Comparison of ENCODE assay signal across 1 cellular context in the genomic region with DNA sequence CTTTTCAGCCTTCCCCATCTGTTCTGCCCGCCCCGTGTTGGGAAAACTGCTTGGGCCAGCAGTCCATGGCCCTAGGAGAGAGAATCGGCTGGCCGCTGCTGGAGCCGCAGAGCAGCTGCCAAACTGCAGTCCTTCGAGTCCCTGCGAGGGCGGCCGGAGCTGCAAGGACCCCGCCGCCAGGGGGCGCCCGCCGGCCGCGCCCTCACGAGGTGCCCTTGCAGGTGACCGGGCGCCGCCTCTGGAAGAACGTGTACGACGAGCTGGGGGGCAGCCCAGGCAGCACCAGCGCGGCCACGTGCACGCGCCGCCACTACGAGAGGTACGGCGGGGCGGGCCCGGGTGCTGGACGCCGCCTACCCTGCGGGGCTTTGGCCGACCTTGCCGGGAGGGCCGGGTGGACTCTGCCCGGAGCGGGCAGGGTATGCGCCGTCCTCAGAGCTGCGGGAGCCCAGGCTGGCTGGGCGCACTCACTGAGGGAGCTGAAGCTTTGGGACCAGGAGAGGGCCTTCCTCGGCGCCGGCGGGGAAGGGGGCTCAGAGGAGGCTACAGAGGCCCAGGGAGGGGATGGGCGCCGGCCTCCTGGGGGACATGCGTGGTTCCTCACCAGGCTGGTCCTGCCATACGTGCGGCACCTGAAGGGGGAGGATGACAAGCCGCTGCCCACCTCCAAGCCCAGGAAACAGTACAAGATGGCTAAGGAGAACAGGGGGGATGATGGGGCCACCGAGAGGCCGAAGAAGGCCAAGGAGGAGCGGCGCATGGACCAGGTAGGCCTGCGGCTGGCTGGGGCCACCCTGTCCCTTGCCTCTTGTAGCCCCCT.
TF ChIP-seq lines count a peak whose summit lies in the region.

No MANE protein-coding gene starts in this region.

TF ChIP-seq in HepG2, 621 proteins besides CTCF, POLR2A, EP300 and RAD21 (continued from another document and continues in another):
- TF ChIP-seq, protein P1, sequence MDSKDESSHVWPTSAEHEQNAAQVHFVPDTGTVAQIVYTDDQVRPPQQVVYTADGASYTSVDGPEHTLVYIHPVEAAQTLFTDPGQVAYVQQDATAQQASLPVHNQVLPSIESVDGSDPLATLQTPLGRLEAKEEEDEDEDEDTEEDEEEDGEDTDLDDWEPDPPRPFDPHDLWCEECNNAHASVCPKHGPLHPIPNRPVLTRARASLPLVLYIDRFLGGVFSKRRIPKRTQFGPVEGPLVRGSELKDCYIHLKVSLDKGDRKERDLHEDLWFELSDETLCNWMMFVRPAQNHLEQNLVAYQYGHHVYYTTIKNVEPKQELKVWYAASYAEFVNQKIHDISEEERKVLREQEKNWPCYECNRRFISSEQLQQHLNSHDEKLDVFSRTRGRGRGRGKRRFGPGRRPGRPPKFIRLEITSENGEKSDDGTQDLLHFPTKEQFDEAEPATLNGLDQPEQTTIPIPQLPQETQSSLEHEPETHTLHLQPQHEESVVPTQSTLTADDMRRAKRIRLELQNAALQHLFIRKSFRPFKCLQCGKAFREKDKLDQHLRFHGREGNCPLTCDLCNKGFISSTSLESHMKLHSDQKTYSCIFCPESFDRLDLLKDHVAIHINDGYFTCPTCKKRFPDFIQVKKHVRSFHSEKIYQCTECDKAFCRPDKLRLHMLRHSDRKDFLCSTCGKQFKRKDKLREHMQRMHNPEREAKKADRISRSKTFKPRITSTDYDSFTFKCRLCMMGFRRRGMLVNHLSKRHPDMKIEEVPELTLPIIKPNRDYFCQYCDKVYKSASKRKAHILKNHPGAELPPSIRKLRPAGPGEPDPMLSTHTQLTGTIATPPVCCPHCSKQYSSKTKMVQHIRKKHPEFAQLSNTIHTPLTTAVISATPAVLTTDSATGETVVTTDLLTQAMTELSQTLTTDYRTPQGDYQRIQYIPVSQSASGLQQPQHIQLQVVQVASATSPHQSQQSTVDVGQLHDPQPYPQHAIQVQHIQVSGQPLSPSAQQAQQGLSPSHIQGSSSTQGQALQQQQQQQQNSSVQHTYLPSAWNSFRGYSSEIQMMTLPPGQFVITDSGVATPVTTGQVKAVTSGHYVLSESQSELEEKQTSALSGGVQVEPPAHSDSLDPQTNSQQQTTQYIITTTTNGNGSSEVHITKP (CRISPR knock-in tag; IDR thresholded peaks at IDR 0.05; ENCODE audit: low read depth), result no peak
- TF ChIP-seq STAG1 (CRISPR knock-in tag; IDR thresholded peaks at IDR 0.05), result peak; percentile 96
- TF ChIP-seq, protein P2, sequence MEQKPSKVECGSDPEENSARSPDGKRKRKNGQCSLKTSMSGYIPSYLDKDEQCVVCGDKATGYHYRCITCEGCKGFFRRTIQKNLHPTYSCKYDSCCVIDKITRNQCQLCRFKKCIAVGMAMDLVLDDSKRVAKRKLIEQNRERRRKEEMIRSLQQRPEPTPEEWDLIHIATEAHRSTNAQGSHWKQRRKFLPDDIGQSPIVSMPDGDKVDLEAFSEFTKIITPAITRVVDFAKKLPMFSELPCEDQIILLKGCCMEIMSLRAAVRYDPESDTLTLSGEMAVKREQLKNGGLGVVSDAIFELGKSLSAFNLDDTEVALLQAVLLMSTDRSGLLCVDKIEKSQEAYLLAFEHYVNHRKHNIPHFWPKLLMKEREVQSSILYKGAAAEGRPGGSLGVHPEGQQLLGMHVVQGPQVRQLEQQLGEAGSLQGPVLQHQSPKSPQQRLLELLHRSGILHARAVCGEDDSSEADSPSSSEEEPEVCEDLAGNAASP (CRISPR knock-in tag; IDR thresholded peaks at IDR 0.05; ENCODE audit: borderline replicate concordance), result peak; percentile 91
- TF ChIP-seq, protein P3, sequence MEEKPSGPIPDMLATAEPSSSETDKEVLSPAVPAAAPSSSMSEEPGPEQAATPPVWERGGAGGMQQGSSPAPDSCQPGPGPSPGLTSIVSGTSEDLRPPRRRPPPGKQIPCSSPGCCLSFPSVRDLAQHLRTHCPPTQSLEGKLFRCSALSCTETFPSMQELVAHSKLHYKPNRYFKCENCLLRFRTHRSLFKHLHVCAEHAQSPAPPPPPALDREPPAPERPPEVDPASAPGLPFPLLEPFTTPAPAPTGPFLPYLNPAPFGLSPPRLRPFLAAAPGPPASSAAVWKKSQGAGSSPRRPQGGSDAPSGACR (CRISPR knock-in tag; IDR thresholded peaks at IDR 0.05), result peak; percentile 74
- TF ChIP-seq WIZ (CRISPR knock-in tag; IDR thresholded peaks at IDR 0.05), result no peak
- peak; percentile 81 for TF ChIP-seq KAT8 (CRISPR knock-in tag; IDR thresholded peaks at IDR 0.05)
- TF ChIP-seq ZNF816 (CRISPR knock-in tag; IDR thresholded peaks at IDR 0.05; ENCODE audit: borderline replicate concordance), result no peak
- TF ChIP-seq HMG20B (CRISPR knock-in tag; conservative IDR thresholded peaks at IDR 0.05), result no peak
- TF ChIP-seq ATF7 (IDR thresholded peaks at IDR 0.05), result no peak
- TF ChIP-seq ATF7 (CRISPR knock-in tag; IDR thresholded peaks at IDR 0.05), result no peak; the same call in 1 of the 2 replicates
- 0 out of 2 replicates have a peak, but pooled peaks have one; percentile 46 for TF ChIP-seq SIX1 (CRISPR knock-in tag; IDR thresholded peaks at IDR 0.05; ENCODE audit: borderline replicate concordance)
- no peak for TF ChIP-seq ZNF234 (CRISPR knock-in tag; conservative IDR thresholded peaks at IDR 0.05)
- TF ChIP-seq ZSCAN30 (CRISPR knock-in tag; IDR thresholded peaks at IDR 0.05), result peak; percentile 86; the same call in 1 of the 2 replicates
- peak; percentile 78; the same call in 1 of the 2 replicates for TF ChIP-seq ZBTB1 (CRISPR knock-in tag; IDR thresholded peaks at IDR 0.05; ENCODE audit: borderline replicate concordance)
- TF ChIP-seq SMARCE1 (IDR thresholded peaks at IDR 0.05; ENCODE audit: borderline replicate concordance), result no peak
- no peak; the same call in 1 of the 2 replicates for TF ChIP-seq RFXANK (CRISPR knock-in tag; IDR thresholded peaks at IDR 0.05)
- TF ChIP-seq SIN3B (IDR thresholded peaks at IDR 0.05; ENCODE audit: low read length), result no peak; the same call in 1 of the 2 replicates
- TF ChIP-seq, protein P4, sequence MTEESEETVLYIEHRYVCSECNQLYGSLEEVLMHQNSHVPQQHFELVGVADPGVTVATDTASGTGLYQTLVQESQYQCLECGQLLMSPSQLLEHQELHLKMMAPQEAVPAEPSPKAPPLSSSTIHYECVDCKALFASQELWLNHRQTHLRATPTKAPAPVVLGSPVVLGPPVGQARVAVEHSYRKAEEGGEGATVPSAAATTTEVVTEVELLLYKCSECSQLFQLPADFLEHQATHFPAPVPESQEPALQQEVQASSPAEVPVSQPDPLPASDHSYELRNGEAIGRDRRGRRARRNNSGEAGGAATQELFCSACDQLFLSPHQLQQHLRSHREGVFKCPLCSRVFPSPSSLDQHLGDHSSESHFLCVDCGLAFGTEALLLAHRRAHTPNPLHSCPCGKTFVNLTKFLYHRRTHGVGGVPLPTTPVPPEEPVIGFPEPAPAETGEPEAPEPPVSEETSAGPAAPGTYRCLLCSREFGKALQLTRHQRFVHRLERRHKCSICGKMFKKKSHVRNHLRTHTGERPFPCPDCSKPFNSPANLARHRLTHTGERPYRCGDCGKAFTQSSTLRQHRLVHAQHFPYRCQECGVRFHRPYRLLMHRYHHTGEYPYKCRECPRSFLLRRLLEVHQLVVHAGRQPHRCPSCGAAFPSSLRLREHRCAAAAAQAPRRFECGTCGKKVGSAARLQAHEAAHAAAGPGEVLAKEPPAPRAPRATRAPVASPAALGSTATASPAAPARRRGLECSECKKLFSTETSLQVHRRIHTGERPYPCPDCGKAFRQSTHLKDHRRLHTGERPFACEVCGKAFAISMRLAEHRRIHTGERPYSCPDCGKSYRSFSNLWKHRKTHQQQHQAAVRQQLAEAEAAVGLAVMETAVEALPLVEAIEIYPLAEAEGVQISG (CRISPR knock-in tag; IDR thresholded peaks at IDR 0.05), result peak; percentile 93
- TF ChIP-seq ZFP1 (CRISPR knock-in tag; IDR thresholded peaks at IDR 0.05), result no peak
- TF ChIP-seq, protein P5, sequence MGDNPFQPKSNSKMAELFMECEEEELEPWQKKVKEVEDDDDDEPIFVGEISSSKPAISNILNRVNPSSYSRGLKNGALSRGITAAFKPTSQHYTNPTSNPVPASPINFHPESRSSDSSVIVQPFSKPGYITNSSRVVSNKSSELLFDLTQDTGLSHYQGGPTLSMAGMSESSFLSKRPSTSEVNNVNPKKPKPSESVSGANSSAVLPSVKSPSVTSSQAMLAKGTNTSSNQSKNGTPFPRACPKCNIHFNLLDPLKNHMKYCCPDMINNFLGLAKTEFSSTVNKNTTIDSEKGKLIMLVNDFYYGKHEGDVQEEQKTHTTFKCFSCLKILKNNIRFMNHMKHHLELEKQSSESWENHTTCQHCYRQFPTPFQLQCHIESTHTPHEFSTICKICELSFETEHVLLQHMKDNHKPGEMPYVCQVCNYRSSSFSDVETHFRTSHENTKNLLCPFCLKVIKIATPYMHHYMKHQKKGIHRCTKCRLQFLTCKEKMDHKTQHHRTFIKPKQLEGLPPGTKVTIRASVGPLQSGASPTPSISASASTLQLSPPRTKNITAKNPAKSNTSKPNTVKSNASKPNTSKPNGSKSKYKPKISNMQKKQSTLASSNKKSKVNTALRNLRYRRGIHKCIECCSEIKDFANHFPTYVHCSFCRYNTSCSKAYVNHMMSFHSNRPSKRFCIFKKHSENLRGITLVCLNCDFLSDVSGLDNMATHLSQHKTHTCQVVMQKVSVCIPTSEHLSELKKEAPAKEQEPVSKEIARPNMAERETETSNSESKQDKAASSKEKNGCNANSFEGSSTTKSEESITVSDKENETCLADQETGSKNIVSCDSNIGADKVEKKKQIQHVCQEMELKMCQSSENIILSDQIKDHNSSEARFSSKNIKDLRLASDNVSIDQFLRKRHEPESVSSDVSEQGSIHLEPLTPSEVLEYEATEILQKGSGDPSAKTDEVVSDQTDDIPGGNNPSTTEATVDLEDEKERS (CRISPR knock-in tag; IDR thresholded peaks at IDR 0.05), result peak; percentile 21; the same call in 1 of the 2 replicates
- TF ChIP-seq, protein P6, sequence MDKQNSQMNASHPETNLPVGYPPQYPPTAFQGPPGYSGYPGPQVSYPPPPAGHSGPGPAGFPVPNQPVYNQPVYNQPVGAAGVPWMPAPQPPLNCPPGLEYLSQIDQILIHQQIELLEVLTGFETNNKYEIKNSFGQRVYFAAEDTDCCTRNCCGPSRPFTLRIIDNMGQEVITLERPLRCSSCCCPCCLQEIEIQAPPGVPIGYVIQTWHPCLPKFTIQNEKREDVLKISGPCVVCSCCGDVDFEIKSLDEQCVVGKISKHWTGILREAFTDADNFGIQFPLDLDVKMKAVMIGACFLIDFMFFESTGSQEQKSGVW (CRISPR knock-in tag; IDR thresholded peaks at IDR 0.05; ENCODE audit: borderline replicate concordance), result no peak
- peak; percentile 89 for TF ChIP-seq ZMYM4 (CRISPR knock-in tag; IDR thresholded peaks at IDR 0.05)
- no peak for TF ChIP-seq ZNF782 (CRISPR knock-in tag; IDR thresholded peaks at IDR 0.05; ENCODE audit: borderline replicate concordance)
- no peak for TF ChIP-seq ZNF446 (CRISPR knock-in tag; IDR thresholded peaks at IDR 0.05)
- TF ChIP-seq, protein P7, sequence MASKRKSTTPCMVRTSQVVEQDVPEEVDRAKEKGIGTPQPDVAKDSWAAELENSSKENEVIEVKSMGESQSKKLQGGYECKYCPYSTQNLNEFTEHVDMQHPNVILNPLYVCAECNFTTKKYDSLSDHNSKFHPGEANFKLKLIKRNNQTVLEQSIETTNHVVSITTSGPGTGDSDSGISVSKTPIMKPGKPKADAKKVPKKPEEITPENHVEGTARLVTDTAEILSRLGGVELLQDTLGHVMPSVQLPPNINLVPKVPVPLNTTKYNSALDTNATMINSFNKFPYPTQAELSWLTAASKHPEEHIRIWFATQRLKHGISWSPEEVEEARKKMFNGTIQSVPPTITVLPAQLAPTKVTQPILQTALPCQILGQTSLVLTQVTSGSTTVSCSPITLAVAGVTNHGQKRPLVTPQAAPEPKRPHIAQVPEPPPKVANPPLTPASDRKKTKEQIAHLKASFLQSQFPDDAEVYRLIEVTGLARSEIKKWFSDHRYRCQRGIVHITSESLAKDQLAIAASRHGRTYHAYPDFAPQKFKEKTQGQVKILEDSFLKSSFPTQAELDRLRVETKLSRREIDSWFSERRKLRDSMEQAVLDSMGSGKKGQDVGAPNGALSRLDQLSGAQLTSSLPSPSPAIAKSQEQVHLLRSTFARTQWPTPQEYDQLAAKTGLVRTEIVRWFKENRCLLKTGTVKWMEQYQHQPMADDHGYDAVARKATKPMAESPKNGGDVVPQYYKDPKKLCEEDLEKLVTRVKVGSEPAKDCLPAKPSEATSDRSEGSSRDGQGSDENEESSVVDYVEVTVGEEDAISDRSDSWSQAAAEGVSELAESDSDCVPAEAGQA (IDR thresholded peaks at IDR 0.05; ENCODE audit: low read depth), result peak; percentile 37; the same call in 1 of the 2 replicates
- TF ChIP-seq, protein P7 (CRISPR knock-in tag; IDR thresholded peaks at IDR 0.05; ENCODE audit: borderline replicate concordance), result no peak
- TF ChIP-seq ESRRA (CRISPR knock-in tag; IDR thresholded peaks at IDR 0.05; ENCODE audit: low read depth), result peak; percentile 98
- TF ChIP-seq KMT2A (CRISPR knock-in tag; IDR thresholded peaks at IDR 0.05), result peak; percentile 72; the same call in 1 of the 2 replicates
- TF ChIP-seq, protein P8, sequence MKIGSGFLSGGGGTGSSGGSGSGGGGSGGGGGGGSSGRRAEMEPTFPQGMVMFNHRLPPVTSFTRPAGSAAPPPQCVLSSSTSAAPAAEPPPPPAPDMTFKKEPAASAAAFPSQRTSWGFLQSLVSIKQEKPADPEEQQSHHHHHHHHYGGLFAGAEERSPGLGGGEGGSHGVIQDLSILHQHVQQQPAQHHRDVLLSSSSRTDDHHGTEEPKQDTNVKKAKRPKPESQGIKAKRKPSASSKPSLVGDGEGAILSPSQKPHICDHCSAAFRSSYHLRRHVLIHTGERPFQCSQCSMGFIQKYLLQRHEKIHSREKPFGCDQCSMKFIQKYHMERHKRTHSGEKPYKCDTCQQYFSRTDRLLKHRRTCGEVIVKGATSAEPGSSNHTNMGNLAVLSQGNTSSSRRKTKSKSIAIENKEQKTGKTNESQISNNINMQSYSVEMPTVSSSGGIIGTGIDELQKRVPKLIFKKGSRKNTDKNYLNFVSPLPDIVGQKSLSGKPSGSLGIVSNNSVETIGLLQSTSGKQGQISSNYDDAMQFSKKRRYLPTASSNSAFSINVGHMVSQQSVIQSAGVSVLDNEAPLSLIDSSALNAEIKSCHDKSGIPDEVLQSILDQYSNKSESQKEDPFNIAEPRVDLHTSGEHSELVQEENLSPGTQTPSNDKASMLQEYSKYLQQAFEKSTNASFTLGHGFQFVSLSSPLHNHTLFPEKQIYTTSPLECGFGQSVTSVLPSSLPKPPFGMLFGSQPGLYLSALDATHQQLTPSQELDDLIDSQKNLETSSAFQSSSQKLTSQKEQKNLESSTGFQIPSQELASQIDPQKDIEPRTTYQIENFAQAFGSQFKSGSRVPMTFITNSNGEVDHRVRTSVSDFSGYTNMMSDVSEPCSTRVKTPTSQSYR (CRISPR knock-in tag; IDR thresholded peaks at IDR 0.05; ENCODE audit: borderline replicate concordance), result peak; percentile 58; the same call in 1 of the 2 replicates
- no peak; the same call in 1 of the 2 replicates for TF ChIP-seq ZNF253 (CRISPR knock-in tag; IDR thresholded peaks at IDR 0.05; ENCODE audit: borderline replicate concordance)
